10 cellular contexts compared by ENCODE assay signal in genomic region chr19:50725932-50726230, GRCh38. TPM values are rescaled to one million over a fixed set of nuclear protein-coding genes. Genes with fewer than 3 reads are reported as not detected.
DNase-seq lines count a peak whose midpoint lies in the region; ATAC-seq and TF ChIP-seq lines count a peak whose summit lies in the region.
"Had no signal": no experiment of that assay in that cellular context is flagged by ENCODE, and none has a peak within 500 bp of the region (broad histone marks: within the 10 kb centered on the region; RNA-seq: fewer than 3 reads in every experiment).

No MANE protein-coding gene starts in this region.

- no peaks in the 10 kb centered on the region for H3K79me2 ChIP-seq in H9 (ENCODE audit: insufficient read depth, low read length)

- peak overlapping the region; percentile 15 for H3K9ac ChIP-seq in H9 (ENCODE audit: extremely low read depth, insufficient read length, low read length)
- H3K9ac ChIP-seq in muscle layer of colon (ENCODE audit: low read length): no peak overlapping the region

- no peak for ATAC-seq in HG02678 (IDR thresholded peaks at IDR 0.05; ENCODE audit: unreplicated experiment)
- ATAC-seq in GM21529 (IDR thresholded peaks at IDR 0.05; ENCODE audit: unreplicated experiment): no peak
- ATAC-seq: left lobe of liver had no signal

- no peak overlapping the region for H3K23ac ChIP-seq in H9 (ENCODE audit: insufficient read length, low read depth, low read length)

- no peak overlapping the region for H2AFZ ChIP-seq in H9 (ENCODE audit: low read length)

- no peak overlapping the region for H2BK12ac ChIP-seq in H9 (ENCODE audit: insufficient read length, low read depth, low read length)

- H3K9me3 Mint-ChIP-seq in H9: no peaks in the 10 kb centered on the region
- no peaks in the 10 kb centered on the region for H3K9me3 Mint-ChIP-seq in MCF 10A (ENCODE audit: unreplicated experiment)

- H3K27me3 ChIP-seq in H9 (ENCODE audit: insufficient read depth, low read length) (no peaks in the 10 kb centered on the region; the same call in 1 of the 2 replicates), muscle layer of colon (ENCODE audit: control insufficient read depth in 1 of 2, insufficient read depth in 2 of 2, low read length in 2 of 2) (peaks cover 4 to 32% of the 10 kb centered on the region in 2 donors)

- H3K23me2 ChIP-seq in H9 (ENCODE audit: insufficient read length, low read depth, low read length, poor library complexity, severe bottlenecking): no peaks in the 10 kb centered on the region

- CTCF ChIA-PET in MCF 10A (lab: Yijun Ruan, JAX): interaction anchor here (0.8 kb wide), 1 partner anchor 30 kb away, joined by 3 read pairs; no protein-coding TSS in a partner anchor

- no peaks in the 10 kb centered on the region for H4K20me1 ChIP-seq in H9 (ENCODE audit: control insufficient read depth, insufficient read depth, insufficient read length)

- H3K27ac ChIP-seq in 22Rv1 (peak overlapping the region; percentile 78), H9 (ENCODE audit: insufficient read length, low read depth, low read length) (no peak overlapping the region), muscle layer of colon (ENCODE audit: low read depth, low read length) (peak overlapping the region; percentile 61)
- H3K27ac ChIP-seq: SJSA1 had no signal

- intact Hi-C loops in MCF 10A (cut with micrococcal nuclease): no loop called here

- H2BK15ac ChIP-seq in H9 (ENCODE audit: low read depth, low read length): no peak overlapping the region

- H3K27me3 Mint-ChIP-seq in H9 (ENCODE audit: low read depth): peaks cover 62% of the 10 kb centered on the region
- no peaks in the 10 kb centered on the region for H3K27me3 Mint-ChIP-seq in MCF 10A (ENCODE audit: insufficient read depth, unreplicated experiment)

- H2BK5ac ChIP-seq in H9 (ENCODE audit: insufficient read length, low read length): no peak overlapping the region

- H3K4me3 Mint-ChIP-seq in H9 (peak overlapping the region; percentile 81 to 94), MCF 10A (ENCODE audit: unreplicated experiment) (peak overlapping the region; percentile 82)

- no peaks in the 10 kb centered on the region for H3K79me1 ChIP-seq in H9 (ENCODE audit: insufficient read depth, low read depth, low read length, poor library complexity, severe bottlenecking)

- H3K4me2 ChIP-seq in H9 (ENCODE audit: insufficient read depth, insufficient read length, low read length): peak overlapping the region; percentile 52

- H3K36me3 Mint-ChIP-seq in H9 (ENCODE audit: insufficient read depth in 1 of 3, low read depth in 3 of 3): no peaks in the 10 kb centered on the region; a peak in 2 of 7 replicates
- H3K36me3 Mint-ChIP-seq in MCF 10A (ENCODE audit: insufficient read depth, unreplicated experiment): no peaks in the 10 kb centered on the region

- peak overlapping the region in 1 of 3 experiments; percentile 76; a peak in 1 of 7 replicates for H3K27ac Mint-ChIP-seq in H9
- peak overlapping the region; percentile 87 for H3K27ac Mint-ChIP-seq in MCF 10A (ENCODE audit: low read depth, unreplicated experiment)

- H2BK20ac ChIP-seq in H9 (ENCODE audit: low read depth, low read length, poor library complexity, severe bottlenecking): no peak overlapping the region

- TSS peak; percentile 62 for BruUV-seq in MCF 10A (replicated peaks; lab: Mats Ljungman, UMichigan)

- no peak overlapping the region for H3K4ac ChIP-seq in H9 (ENCODE audit: low read depth, low read length)

- no peak overlapping the region for H3T11ph ChIP-seq in H9 (ENCODE audit: low read length)

- H3K18ac ChIP-seq in H9 (ENCODE audit: insufficient read length, low read depth, low read length): no peak overlapping the region

- H4K91ac ChIP-seq in H9 (ENCODE audit: insufficient read length, low read depth, low read length): no peak overlapping the region

- no peak overlapping the region for H3K14ac ChIP-seq in H9 (ENCODE audit: insufficient read depth, low read length)

- H3K9me3 ChIP-seq in H9 (ENCODE audit: control insufficient read depth, low read depth, low read length) (no peaks in the 10 kb centered on the region), muscle layer of colon (ENCODE audit: low read length) (no peaks in the 10 kb centered on the region)

- DNase-seq in H9: no peak
- no peak for DNase-seq in MCF 10A (ENCODE audit: unreplicated experiment)
- DNase-seq in NCI-H2029 treated with DMSO at 0.1 percent for 48 hours (lab: John Stamatoyannopoulos, UW): no peak
- no peak for DNase-seq in NOMO-1 treated with dmso at 0.1 percent for 144 hours (lab: John Stamatoyannopoulos, UW; ENCODE audit: unreplicated experiment)

- no peak overlapping the region for H2BK120ac ChIP-seq in H9 (ENCODE audit: low read depth, low read length, poor library complexity, severe bottlenecking)

- no peak overlapping the region for H4K8ac ChIP-seq in H9 (replicated peaks; ENCODE audit: insufficient read length, low read depth, low read length)

- H3K36me3 ChIP-seq in muscle layer of colon (ENCODE audit: insufficient read depth, low read length): no peaks in the 10 kb centered on the region
- H3K36me3 ChIP-seq: SJSA1 had no signal

- no peaks in the 10 kb centered on the region; the same call in 1 of the 2 replicates for H3K4me1 ChIP-seq in H9 (ENCODE audit: insufficient read depth, low read length)
- H3K4me1 ChIP-seq in muscle layer of colon (ENCODE audit: insufficient read depth, low read length): peaks cover 11% of the 10 kb centered on the region

- no peak overlapping the region for H4K5ac ChIP-seq in H9 (ENCODE audit: insufficient read length, low read depth, low read length)

- no peak for TF ChIP-seq CTCF in 22Rv1 (IDR thresholded peaks at IDR 0.05)
- TF ChIP-seq CTCF in H9 (conservative IDR thresholded peaks at IDR 0.05): no peak
- TF ChIP-seq CTCF in MCF 10A (IDR thresholded peaks at IDR 0.05; ENCODE audit: unreplicated experiment): no peak

- no peak overlapping the region for H3K56ac ChIP-seq in H9 (ENCODE audit: insufficient read length, low read depth, low read length)

- H3K4me1 Mint-ChIP-seq in H9: peaks cover 33 to 52% of the 10 kb centered on the region in 2 experiments
- H3K4me1 Mint-ChIP-seq in MCF 10A (ENCODE audit: insufficient read depth, unreplicated experiment): peaks cover 7% of the 10 kb centered on the region

- H2AK5ac ChIP-seq in H9 (ENCODE audit: insufficient read length, low read length): no peak overlapping the region

- H3K4me3 ChIP-seq in muscle layer of colon (ENCODE audit: low read depth in 1 of 2, low read length in 2 of 2): peak overlapping the region; percentile 38 to 54

- POLR2A ChIA-PET in MCF 10A (lab: Yijun Ruan, JAX): no interaction called here

- no CpG with 5 or more reads among the region's 6 CpGs for WGBS in H9 (ENCODE audit: extremely low coverage, insufficient read length, low lambda C conversion rate)

RNA-seq across cellular contexts. Expression of gene CLEC11A, which starts 2.7 kb away (rescaled TPM):
- 3.8 and 3.9 TPM in 2 replicates for total RNA-seq in H9 (2021)
- total RNA-seq in MCF 10A (2022): 2.4 and 2.8 TPM in 2 replicates

RNA-seq across cellular contexts. Expression of gene SHANK1, which starts 6.3 kb away (rescaled TPM):
- total RNA-seq in H9 (2021) (1.4 and 1.7 TPM in 2 replicates), MCF 10A (2022) (0.10 and 0.44 TPM in 2 replicates)
- total RNA-seq: SJSA1 had no signal

RNA-seq across cellular contexts. Expression of gene GPR32, which starts 44.4 kb away (rescaled TPM):
- total RNA-seq in H9 (2021) (not detected in 2 replicates), MCF 10A (2022) (not detected in 2 replicates)
- total RNA-seq: left lobe of liver, SJSA1 had no signal
